Comparison of ENCODE assay signal across 12 cellular contexts in genomic region chr6:2976571-2977085, GRCh38. TPM values are rescaled to one million over a fixed set of nuclear protein-coding genes. Genes with fewer than 3 reads are reported as not detected.
DNase-seq lines count a peak whose midpoint lies in the region; ATAC-seq and TF ChIP-seq lines count a peak whose summit lies in the region.
"Had no signal": no experiment of that assay in that cellular context is flagged by ENCODE, and none has a peak within 500 bp of the region (broad histone marks: within the 10 kb centered on the region; RNA-seq: fewer than 3 reads in every experiment).

No MANE protein-coding gene starts in this region.

- H3K9me3 ChIP-seq in MM.1S (replicated peaks; ENCODE audit: insufficient read depth, low read length) (no peaks in the 10 kb centered on the region), mammary epithelial cell (replicated peaks; ENCODE audit: insufficient read depth, low read length) (no peaks in the 10 kb centered on the region)

- ATAC-seq in T-cell (replicated peaks in 1 of 4) (no peak), HG03039 (IDR thresholded peaks at IDR 0.05; ENCODE audit: unreplicated experiment) (no peak)

- DNase-seq in COLO829 (ENCODE audit: low spot score) (peak; percentile 54), MM.1S (no peak), mammary epithelial cell (peak; percentile 74), myocyte (ENCODE audit: low read depth) (peak; percentile 78), T-cell (no peak), cortex of kidney (lab: John Stamatoyannopoulos, UW) (no peak), glutamatergic neuron (no peak)
- DNase-seq: activated CD4-positive, alpha-beta T cell treated with anti-CD3 and anti-CD28 coated beads for 48 hours had no signal

- CTCF ChIA-PET in mammary epithelial cell (lab: Charles Lee; ENCODE audit: low non-redundant PET) = no interaction called here
- CTCF ChIA-PET in T-cell (lab: Charles Lee) = no interaction called here

- H3K79me2 ChIP-seq in MM.1S (ENCODE audit: low read length) = no peaks in the 10 kb centered on the region
- H3K79me2 ChIP-seq in mammary epithelial cell (ENCODE audit: insufficient read depth, low read length) = no peaks in the 10 kb centered on the region

- peaks cover 8 to 15% of the 10 kb centered on the region in 2 donors for H3K27me3 Mint-ChIP-seq in T-cell
- peaks cover 4% of the 10 kb centered on the region for H3K27me3 Mint-ChIP-seq in glutamatergic neuron (ENCODE audit: unreplicated experiment)

- H3K9me3 Mint-ChIP-seq in T-cell = no peaks in the 10 kb centered on the region
- peaks cover 2% of the 10 kb centered on the region for H3K9me3 Mint-ChIP-seq in glutamatergic neuron (ENCODE audit: unreplicated experiment)
- H3K9me3 Mint-ChIP-seq: central memory CD8-positive, alpha-beta T cell had no signal

- H3K4me1 ChIP-seq in MM.1S (ENCODE audit: low read length) = peaks cover 11% of the 10 kb centered on the region
- peaks cover 42% of the 10 kb centered on the region for H3K4me1 ChIP-seq in mammary epithelial cell (ENCODE audit: insufficient read depth, low read length)
- H3K4me1 ChIP-seq: neural progenitor cell had no signal

- intact Hi-C loops in mammary epithelial cell (cut with micrococcal nuclease) = no loop called here

- H3K4me3 Mint-ChIP-seq in T-cell (peak overlapping the region in 1 of 3 donors; percentile 63), glutamatergic neuron (ENCODE audit: unreplicated experiment) (no peak overlapping the region)
- H3K4me3 Mint-ChIP-seq: central memory CD8-positive, alpha-beta T cell; neural progenitor cell had no signal

- H3K4me3 ChIP-seq in MM.1S (ENCODE audit: low read length) = peak overlapping the region; percentile 55
- no peak overlapping the region for H3K4me3 ChIP-seq in mammary epithelial cell (replicated peaks in 1 of 3; ENCODE audit: insufficient read depth in 1 of 3, low read depth in 2 of 3, low read length in 3 of 3)
- H3K4me3 ChIP-seq: neural progenitor cell had no signal

- H4K20me1 ChIP-seq in MM.1S (ENCODE audit: insufficient read depth, low read length) (no peaks in the 10 kb centered on the region), mammary epithelial cell (ENCODE audit: insufficient read depth, low read length) (no peaks in the 10 kb centered on the region)

- BruUV-seq in mammary epithelial cell (replicated peaks; lab: Mats Ljungman, UMichigan) = no TSS peak

- 19% methylated on average over 6 of the region's 7 CpGs for WGBS in mammary epithelial cell (ENCODE audit: low coverage, missing lambda C conversion rate)

- H3K9ac ChIP-seq in MM.1S (ENCODE audit: low read length) = peak overlapping the region; percentile 24; the same call in 1 of the 2 replicates
- H3K9ac ChIP-seq in mammary epithelial cell (ENCODE audit: insufficient read depth, low read length) = peak overlapping the region; percentile 8
- H3K9ac ChIP-seq: neural progenitor cell had no signal

- H3K27ac Mint-ChIP-seq in T-cell (peak overlapping the region in 1 of 2 donors; percentile 77), glutamatergic neuron (ENCODE audit: unreplicated experiment) (no peak overlapping the region)
- H3K27ac Mint-ChIP-seq: neural progenitor cell had no signal

- H3K36me3 ChIP-seq in MM.1S (replicated peaks; ENCODE audit: insufficient read depth, low read length) (no peaks in the 10 kb centered on the region), mammary epithelial cell (ENCODE audit: insufficient read depth, low read length) (no peaks in the 10 kb centered on the region)
- H3K36me3 ChIP-seq: neural progenitor cell had no signal

- H3K4me2 ChIP-seq in MM.1S (ENCODE audit: low read depth, low read length) (peak overlapping the region; percentile 83), mammary epithelial cell (ENCODE audit: insufficient read depth, low read depth, low read length) (peak overlapping the region; percentile 58)
- H3K4me2 ChIP-seq: neural progenitor cell had no signal

- peak overlapping the region; percentile 64 for H2AFZ ChIP-seq in MM.1S (ENCODE audit: low read length)
- H2AFZ ChIP-seq in mammary epithelial cell (ENCODE audit: low read depth, low read length) = peak overlapping the region; percentile 78
- H2AFZ ChIP-seq: neural progenitor cell had no signal

- H3K27me3 ChIP-seq in MM.1S (replicated peaks; ENCODE audit: insufficient read depth, low read length) (no peaks in the 10 kb centered on the region), mammary epithelial cell (ENCODE audit: insufficient read depth, low read length) (no peaks in the 10 kb centered on the region)

- peaks cover 10 to 22% (median 18%) of the 10 kb centered on the region in 3 donors for H3K4me1 Mint-ChIP-seq in T-cell
- no peaks in the 10 kb centered on the region for H3K4me1 Mint-ChIP-seq in glutamatergic neuron (ENCODE audit: low read depth, unreplicated experiment)

- POLR2A ChIA-PET in T-cell (lab: Charles Lee) = no interaction called here

- peaks cover 14% of the 10 kb centered on the region for H3F3A ChIP-seq in MM.1S (ENCODE audit: insufficient read depth, low read length)

- H3K36me3 Mint-ChIP-seq in T-cell = peaks cover 2% of the 10 kb centered on the region
- H3K36me3 Mint-ChIP-seq in glutamatergic neuron (ENCODE audit: unreplicated experiment) = no peaks in the 10 kb centered on the region

- in situ Hi-C loops in mammary epithelial cell (cut with MboI; ENCODE audit: low sequenced_read_pairs in 2 of 2) = no loop called here

- TF ChIP-seq CTCF in MM.1S (IDR thresholded peaks at IDR 0.05; ENCODE audit: low read length) (no peak), mammary epithelial cell (conservative IDR thresholded peaks at IDR 0.05 in 1 of 2, IDR thresholded peaks at IDR 0.05 in 1 of 2; ENCODE audit: extremely low read depth in 1 of 2, insufficient read depth in 1 of 2, low read depth in 1 of 2, low read length in 2 of 2) (no peak), glutamatergic neuron (IDR thresholded peaks at IDR 0.05; ENCODE audit: partially characterized antibody, unreplicated experiment) (no peak)

- dilution Hi-C loops in mammary epithelial cell (cut with HindIII; ENCODE audit: low sequenced_read_pairs) = no loop called here

- H3K9me2 ChIP-seq in MM.1S (replicated peaks; ENCODE audit: insufficient read depth, low read length) = no peaks in the 10 kb centered on the region

- H3K27ac ChIP-seq in MM.1S (ENCODE audit: low read length) = peak overlapping the region; percentile 71
- peak overlapping the region; percentile 65 for H3K27ac ChIP-seq in mammary epithelial cell (ENCODE audit: insufficient read depth, low read depth, low read length)
- H3K27ac ChIP-seq: HL-60, neural progenitor cell had no signal

RNA-seq across cellular contexts. Expression of gene SERPINB6, which starts 5.3 kb away (rescaled TPM):
- total RNA-seq in mammary epithelial cell = 10 to 100 TPM; 70.0 to 93.3 TPM
- 82.5 TPM for polyA plus RNA-seq in mammary epithelial cell
- 123 TPM for polyA minus RNA-seq in mammary epithelial cell
- 128 and 137 TPM in 2 replicates for total RNA-seq in myocyte
- polyA plus RNA-seq in myocyte (2012) = 118 TPM
- 10 to 100 TPM; 30.0 to 49.0 (median 38.0) TPM for total RNA-seq in T-cell
- total RNA-seq in glutamatergic neuron (ENCODE audit: unreplicated experiment) = 14.0 TPM

RNA-seq across cellular contexts. Expression of gene NQO2, which starts 23.1 kb away (rescaled TPM):
- total RNA-seq in mammary epithelial cell (10 to 100 TPM; 17.0 to 20.3 TPM), myocyte (25.8 and 26.3 TPM in 2 replicates), T-cell (10 to 100 TPM in 4 of 5 donors, 1 to 10 TPM in 1; 9.1 to 54.6 (median 33.0) TPM), glutamatergic neuron (ENCODE audit: unreplicated experiment) (28.1 TPM)
- 25.1 TPM for polyA plus RNA-seq in mammary epithelial cell
- polyA minus RNA-seq in mammary epithelial cell = 31.0 TPM
- 45.4 TPM for polyA plus RNA-seq in myocyte (2012)

Comparison
In these comparisons a context has a peak if more than half of its experiments do, and no peak if none do; other contexts are left out.
1. DNase-seq: peak in COLO829 (single experiment), mammary epithelial cell (single experiment) and myocyte (single experiment); none in MM.1S (single experiment), T-cell (0 of 34), cortex of kidney (single experiment) and glutamatergic neuron (single experiment).